In the genomic region with DNA sequence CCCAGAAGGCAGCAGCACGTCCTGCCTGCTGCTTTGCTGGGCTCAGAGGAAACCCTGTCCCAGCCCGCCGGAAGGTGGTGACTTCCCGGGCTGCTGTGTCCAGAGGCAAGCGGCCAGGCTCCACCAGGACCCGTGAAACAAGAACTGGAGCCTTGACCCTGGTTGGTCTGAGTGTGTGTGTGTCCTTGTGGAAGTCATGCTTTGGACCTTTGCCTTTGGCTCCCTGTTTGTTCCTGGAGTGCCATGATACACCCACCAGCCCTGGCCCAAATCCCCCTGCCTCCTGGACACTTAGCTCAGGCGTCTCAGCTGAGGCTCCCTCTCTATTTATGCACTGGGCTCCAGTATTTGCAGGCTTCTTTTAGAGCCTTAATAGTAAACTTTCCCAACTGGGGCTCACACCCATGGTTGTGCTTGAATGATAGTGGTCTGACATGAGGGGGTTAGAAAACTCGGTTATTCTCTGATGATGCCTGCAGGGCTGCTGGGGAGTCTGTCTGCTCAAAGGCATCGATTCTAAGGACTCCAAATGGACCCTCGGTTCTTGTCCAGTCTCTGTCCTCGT, we compare ENCODE assay signal across 1 cellular context.
TF ChIP-seq lines count a peak whose summit lies in the region.

No MANE protein-coding gene starts in this region.

TF ChIP-seq in HepG2, 621 proteins besides CTCF, POLR2A, EP300 and RAD21 (continued from another document and continues in another):
- TF ChIP-seq, protein P1, sequence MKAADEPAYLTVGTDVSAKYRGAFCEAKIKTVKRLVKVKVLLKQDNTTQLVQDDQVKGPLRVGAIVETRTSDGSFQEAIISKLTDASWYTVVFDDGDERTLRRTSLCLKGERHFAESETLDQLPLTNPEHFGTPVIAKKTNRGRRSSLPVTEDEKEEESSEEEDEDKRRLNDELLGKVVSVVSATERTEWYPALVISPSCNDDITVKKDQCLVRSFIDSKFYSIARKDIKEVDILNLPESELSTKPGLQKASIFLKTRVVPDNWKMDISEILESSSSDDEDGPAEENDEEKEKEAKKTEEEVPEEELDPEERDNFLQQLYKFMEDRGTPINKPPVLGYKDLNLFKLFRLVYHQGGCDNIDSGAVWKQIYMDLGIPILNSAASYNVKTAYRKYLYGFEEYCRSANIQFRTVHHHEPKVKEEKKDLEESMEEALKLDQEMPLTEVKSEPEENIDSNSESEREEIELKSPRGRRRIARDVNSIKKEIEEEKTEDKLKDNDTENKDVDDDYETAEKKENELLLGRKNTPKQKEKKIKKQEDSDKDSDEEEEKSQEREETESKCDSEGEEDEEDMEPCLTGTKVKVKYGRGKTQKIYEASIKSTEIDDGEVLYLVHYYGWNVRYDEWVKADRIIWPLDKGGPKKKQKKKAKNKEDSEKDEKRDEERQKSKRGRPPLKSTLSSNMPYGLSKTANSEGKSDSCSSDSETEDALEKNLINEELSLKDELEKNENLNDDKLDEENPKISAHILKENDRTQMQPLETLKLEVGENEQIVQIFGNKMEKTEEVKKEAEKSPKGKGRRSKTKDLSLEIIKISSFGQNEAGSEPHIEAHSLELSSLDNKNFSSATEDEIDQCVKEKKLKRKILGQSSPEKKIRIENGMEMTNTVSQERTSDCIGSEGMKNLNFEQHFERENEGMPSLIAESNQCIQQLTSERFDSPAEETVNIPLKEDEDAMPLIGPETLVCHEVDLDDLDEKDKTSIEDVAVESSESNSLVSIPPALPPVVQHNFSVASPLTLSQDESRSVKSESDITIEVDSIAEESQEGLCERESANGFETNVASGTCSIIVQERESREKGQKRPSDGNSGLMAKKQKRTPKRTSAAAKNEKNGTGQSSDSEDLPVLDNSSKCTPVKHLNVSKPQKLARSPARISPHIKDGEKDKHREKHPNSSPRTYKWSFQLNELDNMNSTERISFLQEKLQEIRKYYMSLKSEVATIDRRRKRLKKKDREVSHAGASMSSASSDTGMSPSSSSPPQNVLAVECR (CRISPR knock-in tag; IDR thresholded peaks at IDR 0.05; ENCODE audit: borderline replicate concordance), result peak; percentile 21; the same call in 1 of the 2 replicates
- TF ChIP-seq MTA1 (CRISPR knock-in tag; IDR thresholded peaks at IDR 0.05; ENCODE audit: borderline replicate concordance) (peak; percentile 44; the same call in 1 of the 2 replicates), ZNF605 (CRISPR knock-in tag; IDR thresholded peaks at IDR 0.05) (0 out of 2 replicates have a peak, but pooled peaks have one; percentile 1), ZNF430 (CRISPR knock-in tag; IDR thresholded peaks at IDR 0.05) (0 out of 2 replicates have a peak, but pooled peaks have one; percentile 0), PCBP2 (optimal IDR thresholded peaks at IDR 0.05; ENCODE audit: low read depth, low read length, poor library complexity, severe bottlenecking) (no peak), ESRRA (CRISPR knock-in tag; IDR thresholded peaks at IDR 0.05; ENCODE audit: low read depth) (peak; percentile 59; the same call in 1 of the 2 replicates), IKZF1 (IDR thresholded peaks at IDR 0.05) (no peak), ATF2 (CRISPR knock-in tag; IDR thresholded peaks at IDR 0.05) (peak; percentile 13; the same call in 1 of the 2 replicates), KLF12 (CRISPR knock-in tag; IDR thresholded peaks at IDR 0.05; ENCODE audit: borderline replicate concordance) (0 out of 2 replicates have a peak, but pooled peaks have one; percentile 49), GPBP1L1 (CRISPR knock-in tag; IDR thresholded peaks at IDR 0.05) (no peak), HNF4A (CRISPR knock-in tag; IDR thresholded peaks at IDR 0.05) (peak; percentile 76), TBL1XR1 (IDR thresholded peaks at IDR 0.05; ENCODE audit: borderline replicate concordance, low read length, partially characterized antibody) (no peak), FOXA3 (CRISPR knock-in tag; IDR thresholded peaks at IDR 0.05) (0 out of 2 replicates have a peak, but pooled peaks have one; percentile 21), NR2F1 (CRISPR knock-in tag; IDR thresholded peaks at IDR 0.05) (no peak), NCOA2 (CRISPR knock-in tag; IDR thresholded peaks at IDR 0.05) (0 out of 2 replicates have a peak, but pooled peaks have one; percentile 28), ZNF574 (CRISPR knock-in tag; IDR thresholded peaks at IDR 0.05) (peak; percentile 14; the same call in 1 of the 2 replicates), ZNF501 (CRISPR knock-in tag; IDR thresholded peaks at IDR 0.05) (peak; percentile 84), LCORL (IDR thresholded peaks at IDR 0.05) (no peak), LCORL (CRISPR knock-in tag; IDR thresholded peaks at IDR 0.05) (peak; percentile 66), GABPB1 (CRISPR knock-in tag; IDR thresholded peaks at IDR 0.05) (0 out of 2 replicates have a peak, but pooled peaks have one; percentile 25), RELA (CRISPR knock-in tag; IDR thresholded peaks at IDR 0.05) (no peak), ZNF513 (CRISPR knock-in tag; conservative IDR thresholded peaks at IDR 0.05) (no peak), GATAD2A (CRISPR knock-in tag; IDR thresholded peaks at IDR 0.05) (no peak), NFE2L1 (CRISPR knock-in tag; IDR thresholded peaks at IDR 0.05; ENCODE audit: borderline replicate concordance) (no peak), ZNF780A (CRISPR knock-in tag; IDR thresholded peaks at IDR 0.05) (no peak), MAZ (IDR thresholded peaks at IDR 0.05; ENCODE audit: borderline replicate concordance, low read depth, low read length) (no peak), MAZ (CRISPR knock-in tag; IDR thresholded peaks at IDR 0.05; ENCODE audit: low read depth) (no peak), HMGA1 (CRISPR knock-in tag; conservative IDR thresholded peaks at IDR 0.05) (no peak), BCL6 (CRISPR knock-in tag; IDR thresholded peaks at IDR 0.05) (peak; percentile 55)
- TF ChIP-seq, protein P2, sequence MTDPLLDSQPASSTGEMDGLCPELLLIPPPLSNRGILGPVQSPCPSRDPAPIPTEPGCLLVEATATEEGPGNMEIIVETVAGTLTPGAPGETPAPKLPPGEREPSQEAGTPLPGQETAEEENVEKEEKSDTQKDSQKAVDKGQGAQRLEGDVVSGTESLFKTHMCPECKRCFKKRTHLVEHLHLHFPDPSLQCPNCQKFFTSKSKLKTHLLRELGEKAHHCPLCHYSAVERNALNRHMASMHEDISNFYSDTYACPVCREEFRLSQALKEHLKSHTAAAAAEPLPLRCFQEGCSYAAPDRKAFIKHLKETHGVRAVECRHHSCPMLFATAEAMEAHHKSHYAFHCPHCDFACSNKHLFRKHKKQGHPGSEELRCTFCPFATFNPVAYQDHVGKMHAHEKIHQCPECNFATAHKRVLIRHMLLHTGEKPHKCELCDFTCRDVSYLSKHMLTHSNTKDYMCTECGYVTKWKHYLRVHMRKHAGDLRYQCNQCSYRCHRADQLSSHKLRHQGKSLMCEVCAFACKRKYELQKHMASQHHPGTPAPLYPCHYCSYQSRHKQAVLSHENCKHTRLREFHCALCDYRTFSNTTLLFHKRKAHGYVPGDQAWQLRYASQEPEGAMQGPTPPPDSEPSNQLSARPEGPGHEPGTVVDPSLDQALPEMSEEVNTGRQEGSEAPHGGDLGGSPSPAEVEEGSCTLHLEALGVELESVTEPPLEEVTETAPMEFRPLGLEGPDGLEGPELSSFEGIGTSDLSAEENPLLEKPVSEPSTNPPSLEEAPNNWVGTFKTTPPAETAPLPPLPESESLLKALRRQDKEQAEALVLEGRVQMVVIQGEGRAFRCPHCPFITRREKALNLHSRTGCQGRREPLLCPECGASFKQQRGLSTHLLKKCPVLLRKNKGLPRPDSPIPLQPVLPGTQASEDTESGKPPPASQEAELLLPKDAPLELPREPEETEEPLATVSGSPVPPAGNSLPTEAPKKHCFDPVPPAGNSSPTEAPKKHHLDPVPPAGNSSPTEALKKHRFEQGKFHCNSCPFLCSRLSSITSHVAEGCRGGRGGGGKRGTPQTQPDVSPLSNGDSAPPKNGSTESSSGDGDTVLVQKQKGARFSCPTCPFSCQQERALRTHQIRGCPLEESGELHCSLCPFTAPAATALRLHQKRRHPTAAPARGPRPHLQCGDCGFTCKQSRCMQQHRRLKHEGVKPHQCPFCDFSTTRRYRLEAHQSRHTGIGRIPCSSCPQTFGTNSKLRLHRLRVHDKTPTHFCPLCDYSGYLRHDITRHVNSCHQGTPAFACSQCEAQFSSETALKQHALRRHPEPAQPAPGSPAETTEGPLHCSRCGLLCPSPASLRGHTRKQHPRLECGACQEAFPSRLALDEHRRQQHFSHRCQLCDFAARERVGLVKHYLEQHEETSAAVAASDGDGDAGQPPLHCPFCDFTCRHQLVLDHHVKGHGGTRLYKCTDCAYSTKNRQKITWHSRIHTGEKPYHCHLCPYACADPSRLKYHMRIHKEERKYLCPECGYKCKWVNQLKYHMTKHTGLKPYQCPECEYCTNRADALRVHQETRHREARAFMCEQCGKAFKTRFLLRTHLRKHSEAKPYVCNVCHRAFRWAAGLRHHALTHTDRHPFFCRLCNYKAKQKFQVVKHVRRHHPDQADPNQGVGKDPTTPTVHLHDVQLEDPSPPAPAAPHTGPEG (CRISPR knock-in tag; IDR thresholded peaks at IDR 0.05), result no peak; the same call in 1 of the 2 replicates
- TF ChIP-seq, protein P3, sequence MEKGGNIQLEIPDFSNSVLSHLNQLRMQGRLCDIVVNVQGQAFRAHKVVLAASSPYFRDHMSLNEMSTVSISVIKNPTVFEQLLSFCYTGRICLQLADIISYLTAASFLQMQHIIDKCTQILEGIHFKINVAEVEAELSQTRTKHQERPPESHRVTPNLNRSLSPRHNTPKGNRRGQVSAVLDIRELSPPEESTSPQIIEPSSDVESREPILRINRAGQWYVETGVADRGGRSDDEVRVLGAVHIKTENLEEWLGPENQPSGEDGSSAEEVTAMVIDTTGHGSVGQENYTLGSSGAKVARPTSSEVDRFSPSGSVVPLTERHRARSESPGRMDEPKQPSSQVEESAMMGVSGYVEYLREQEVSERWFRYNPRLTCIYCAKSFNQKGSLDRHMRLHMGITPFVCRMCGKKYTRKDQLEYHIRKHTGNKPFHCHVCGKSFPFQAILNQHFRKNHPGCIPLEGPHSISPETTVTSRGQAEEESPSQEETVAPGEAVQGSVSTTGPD (CRISPR knock-in tag; IDR thresholded peaks at IDR 0.05), result 0 out of 2 replicates have a peak, but pooled peaks have one; percentile 56
- TF ChIP-seq, protein P4, sequence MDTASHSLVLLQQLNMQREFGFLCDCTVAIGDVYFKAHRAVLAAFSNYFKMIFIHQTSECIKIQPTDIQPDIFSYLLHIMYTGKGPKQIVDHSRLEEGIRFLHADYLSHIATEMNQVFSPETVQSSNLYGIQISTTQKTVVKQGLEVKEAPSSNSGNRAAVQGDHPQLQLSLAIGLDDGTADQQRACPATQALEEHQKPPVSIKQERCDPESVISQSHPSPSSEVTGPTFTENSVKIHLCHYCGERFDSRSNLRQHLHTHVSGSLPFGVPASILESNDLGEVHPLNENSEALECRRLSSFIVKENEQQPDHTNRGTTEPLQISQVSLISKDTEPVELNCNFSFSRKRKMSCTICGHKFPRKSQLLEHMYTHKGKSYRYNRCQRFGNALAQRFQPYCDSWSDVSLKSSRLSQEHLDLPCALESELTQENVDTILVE (CRISPR knock-in tag; IDR thresholded peaks at IDR 0.05), result no peak
